In the genomic region with DNA sequence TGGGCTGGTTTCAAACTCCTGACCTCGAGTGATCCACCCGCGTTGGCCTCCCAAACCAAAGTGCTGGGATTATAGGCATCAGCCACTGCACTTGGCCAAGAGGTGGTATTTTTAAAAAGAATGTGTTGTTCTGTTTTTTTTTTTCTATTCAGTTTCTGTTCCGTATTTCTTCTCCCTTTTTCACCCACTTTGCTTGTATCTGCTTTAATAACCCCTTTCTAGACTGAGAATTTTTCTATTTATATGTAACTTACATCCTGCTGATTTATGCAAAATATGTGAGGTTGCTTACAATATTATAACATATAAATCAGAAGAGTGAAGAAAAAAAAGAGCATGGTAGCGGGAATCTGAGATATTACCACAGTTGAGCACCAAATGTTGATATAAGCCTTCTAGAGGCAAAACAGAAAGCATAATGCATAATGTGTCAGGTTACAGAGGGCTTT, we compare ENCODE assay signal across 9 cellular contexts.
DNase-seq lines count a peak whose midpoint lies in the region; ATAC-seq and TF ChIP-seq lines count a peak whose summit lies in the region.
"Had no signal": no experiment of that assay in that cellular context is flagged by ENCODE, and none has a peak within 500 bp of the region (broad histone marks: within the 10 kb centered on the region; RNA-seq: fewer than 3 reads in every experiment).

No MANE protein-coding gene starts in this region.

- peaks cover 49% of the 10 kb centered on the region for H3K4me1 Mint-ChIP-seq in nephron

- peak overlapping the region; percentile 32 to 84 (median 46) for H3K27ac Mint-ChIP-seq in nephron

- no peaks in the 10 kb centered on the region for H3K9me3 Mint-ChIP-seq in nephron

- no peak overlapping the region for H3K4me3 Mint-ChIP-seq in nephron

- H3K36me3 Mint-ChIP-seq in nephron (ENCODE audit: low read depth): no peaks in the 10 kb centered on the region

- DNase-seq in NCI-H345 (lab: John Stamatoyannopoulos, UW): no peak
- DNase-seq in stimulated activated CD4-positive, alpha-beta T cell treated with anti-CD3 and anti-CD28 coated beads, Interleukin-15, amount 100 ng/mL, for 24 hours: no peak
- no peak for DNase-seq in GM19238 (ENCODE audit: insufficient read length, low spot score)
- no peak for DNase-seq in activated T-cell treated with anti-CD3 and anti-CD28 coated beads, Interleukin-2, amount 50 U/mL, for 1 hour
- DNase-seq: transverse colon had no signal

- no peaks in the 10 kb centered on the region for H3K27me3 Mint-ChIP-seq in nephron (ENCODE audit: low read depth)

- no peak for TF ChIP-seq CTCF in nephron (IDR thresholded peaks at IDR 0.05; ENCODE audit: unreplicated experiment in 3 of 3)

- ATAC-seq in GM19043 (IDR thresholded peaks at IDR 0.05; ENCODE audit: low read depth, unreplicated experiment) (peak; percentile 68), HG02642 (IDR thresholded peaks at IDR 0.05; ENCODE audit: poor library complexity, unreplicated experiment) (peak; percentile 61), HG03469 (IDR thresholded peaks at IDR 0.05; ENCODE audit: unreplicated experiment) (peak; percentile 53)
